In genomic region chr1:6393400-6394187, GRCh38 we compare ENCODE assay signal across 1 cellular context.
TF ChIP-seq lines count a peak whose summit lies in the region.

A gene with protein sequence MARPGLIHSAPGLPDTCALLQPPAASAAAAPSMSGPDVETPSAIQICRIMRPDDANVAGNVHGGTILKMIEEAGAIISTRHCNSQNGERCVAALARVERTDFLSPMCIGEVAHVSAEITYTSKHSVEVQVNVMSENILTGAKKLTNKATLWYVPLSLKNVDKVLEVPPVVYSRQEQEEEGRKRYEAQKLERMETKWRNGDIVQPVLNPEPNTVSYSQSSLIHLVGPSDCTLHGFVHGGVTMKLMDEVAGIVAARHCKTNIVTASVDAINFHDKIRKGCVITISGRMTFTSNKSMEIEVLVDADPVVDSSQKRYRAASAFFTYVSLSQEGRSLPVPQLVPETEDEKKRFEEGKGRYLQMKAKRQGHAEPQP (minus strand): TSS chr1:6393767. CDS start chr1:6393399, 368 bp downstream.

TF ChIP-seq in HCT116, 20 proteins besides CTCF, POLR2A, EP300 and RAD21 (continued from another document):
- TF ChIP-seq, protein P1, sequence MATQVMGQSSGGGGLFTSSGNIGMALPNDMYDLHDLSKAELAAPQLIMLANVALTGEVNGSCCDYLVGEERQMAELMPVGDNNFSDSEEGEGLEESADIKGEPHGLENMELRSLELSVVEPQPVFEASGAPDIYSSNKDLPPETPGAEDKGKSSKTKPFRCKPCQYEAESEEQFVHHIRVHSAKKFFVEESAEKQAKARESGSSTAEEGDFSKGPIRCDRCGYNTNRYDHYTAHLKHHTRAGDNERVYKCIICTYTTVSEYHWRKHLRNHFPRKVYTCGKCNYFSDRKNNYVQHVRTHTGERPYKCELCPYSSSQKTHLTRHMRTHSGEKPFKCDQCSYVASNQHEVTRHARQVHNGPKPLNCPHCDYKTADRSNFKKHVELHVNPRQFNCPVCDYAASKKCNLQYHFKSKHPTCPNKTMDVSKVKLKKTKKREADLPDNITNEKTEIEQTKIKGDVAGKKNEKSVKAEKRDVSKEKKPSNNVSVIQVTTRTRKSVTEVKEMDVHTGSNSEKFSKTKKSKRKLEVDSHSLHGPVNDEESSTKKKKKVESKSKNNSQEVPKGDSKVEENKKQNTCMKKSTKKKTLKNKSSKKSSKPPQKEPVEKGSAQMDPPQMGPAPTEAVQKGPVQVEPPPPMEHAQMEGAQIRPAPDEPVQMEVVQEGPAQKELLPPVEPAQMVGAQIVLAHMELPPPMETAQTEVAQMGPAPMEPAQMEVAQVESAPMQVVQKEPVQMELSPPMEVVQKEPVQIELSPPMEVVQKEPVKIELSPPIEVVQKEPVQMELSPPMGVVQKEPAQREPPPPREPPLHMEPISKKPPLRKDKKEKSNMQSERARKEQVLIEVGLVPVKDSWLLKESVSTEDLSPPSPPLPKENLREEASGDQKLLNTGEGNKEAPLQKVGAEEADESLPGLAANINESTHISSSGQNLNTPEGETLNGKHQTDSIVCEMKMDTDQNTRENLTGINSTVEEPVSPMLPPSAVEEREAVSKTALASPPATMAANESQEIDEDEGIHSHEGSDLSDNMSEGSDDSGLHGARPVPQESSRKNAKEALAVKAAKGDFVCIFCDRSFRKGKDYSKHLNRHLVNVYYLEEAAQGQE (IDR thresholded peaks at IDR 0.05; ENCODE audit: low read depth): no peak
- TF ChIP-seq FOSL1 (IDR thresholded peaks at IDR 0.05; ENCODE audit: low read depth) (no peak), TCF7L2 (IDR thresholded peaks at IDR 0.05; ENCODE audit: borderline replicate concordance, extremely low read depth, insufficient read depth, insufficient read length) (peak; percentile 5), EGR1 (IDR thresholded peaks at IDR 0.05; ENCODE audit: low read depth) (peak; percentile 34; the same call in 1 of the 2 replicates), ZNF274 (IDR thresholded peaks at IDR 0.05; ENCODE audit: low read depth, low read length) (no peak), YY1 (IDR thresholded peaks at IDR 0.05; ENCODE audit: extremely low read depth, insufficient replicate concordance, low read depth, low read length) (peak; percentile 2), CBX3 (IDR thresholded peaks at IDR 0.05; ENCODE audit: low read depth) (no peak), JUND (IDR thresholded peaks at IDR 0.05) (no peak), ZFX (IDR thresholded peaks at IDR 0.05) (peak; percentile 75), CEBPB (IDR thresholded peaks at IDR 0.05; ENCODE audit: low read depth) (no peak), POLR2AphosphoS5 (IDR thresholded peaks at IDR 0.05; ENCODE audit: low read depth, low read length) (peak; percentile 86), ELF1 (IDR thresholded peaks at IDR 0.05; ENCODE audit: borderline replicate concordance, low read depth) (no peak), SIN3A (IDR thresholded peaks at IDR 0.05; ENCODE audit: low read depth) (peak; percentile 43; the same call in 1 of the 2 replicates), SP1 (IDR thresholded peaks at IDR 0.05; ENCODE audit: low read depth) (peak; percentile 39), EZH2phosphoT487 (IDR thresholded peaks at IDR 0.05; ENCODE audit: borderline replicate concordance) (no peak), EZH2 (IDR thresholded peaks at IDR 0.05) (no peak)
- TF ChIP-seq, protein P2, sequence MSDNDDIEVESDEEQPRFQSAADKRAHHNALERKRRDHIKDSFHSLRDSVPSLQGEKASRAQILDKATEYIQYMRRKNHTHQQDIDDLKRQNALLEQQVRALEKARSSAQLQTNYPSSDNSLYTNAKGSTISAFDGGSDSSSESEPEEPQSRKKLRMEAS (IDR thresholded peaks at IDR 0.05): peak; percentile 91
- TF ChIP-seq, protein P3, sequence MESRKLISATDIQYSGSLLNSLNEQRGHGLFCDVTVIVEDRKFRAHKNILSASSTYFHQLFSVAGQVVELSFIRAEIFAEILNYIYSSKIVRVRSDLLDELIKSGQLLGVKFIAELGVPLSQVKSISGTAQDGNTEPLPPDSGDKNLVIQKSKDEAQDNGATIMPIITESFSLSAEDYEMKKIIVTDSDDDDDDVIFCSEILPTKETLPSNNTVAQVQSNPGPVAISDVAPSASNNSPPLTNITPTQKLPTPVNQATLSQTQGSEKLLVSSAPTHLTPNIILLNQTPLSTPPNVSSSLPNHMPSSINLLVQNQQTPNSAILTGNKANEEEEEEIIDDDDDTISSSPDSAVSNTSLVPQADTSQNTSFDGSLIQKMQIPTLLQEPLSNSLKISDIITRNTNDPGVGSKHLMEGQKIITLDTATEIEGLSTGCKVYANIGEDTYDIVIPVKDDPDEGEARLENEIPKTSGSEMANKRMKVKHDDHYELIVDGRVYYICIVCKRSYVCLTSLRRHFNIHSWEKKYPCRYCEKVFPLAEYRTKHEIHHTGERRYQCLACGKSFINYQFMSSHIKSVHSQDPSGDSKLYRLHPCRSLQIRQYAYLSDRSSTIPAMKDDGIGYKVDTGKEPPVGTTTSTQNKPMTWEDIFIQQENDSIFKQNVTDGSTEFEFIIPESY (IDR thresholded peaks at IDR 0.05; ENCODE audit: extremely low read depth, insufficient replicate concordance, low read length): no peak
- TF ChIP-seq, protein P4, sequence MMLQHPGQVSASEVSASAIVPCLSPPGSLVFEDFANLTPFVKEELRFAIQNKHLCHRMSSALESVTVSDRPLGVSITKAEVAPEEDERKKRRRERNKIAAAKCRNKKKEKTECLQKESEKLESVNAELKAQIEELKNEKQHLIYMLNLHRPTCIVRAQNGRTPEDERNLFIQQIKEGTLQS (IDR thresholded peaks at IDR 0.05): no peak
TF ChIP-seq in HCT116: peak in this region for 8.
